22 cellular contexts compared by ENCODE assay signal in genomic region chr12:79250186-79250585, GRCh38.
"Had no signal": no experiment of that assay in that cellular context is flagged by ENCODE, and none has a peak within 500 bp of the region (broad histone marks: within the 10 kb centered on the region; RNA-seq: fewer than 3 reads in every experiment).

No MANE protein-coding gene starts in this region.

- H3K27ac Mint-ChIP-seq: activated CD4-positive, alpha-beta memory T cell treated with anti-CD3 and anti-CD28 coated beads, Interleukin-2, amount 10 ng/mL, durations not matched to agents 7 days and 5 days; activated naive CD8-positive, alpha-beta T cell; dendritic cell treated with granulocyte-macrophage colony-stimulating factor and Interleukin-4, amounts not matched to agents 40 ng/mL and 50 ng/mL, for 4 days; effector memory CD8-positive, alpha-beta T cell; natural killer cell; stimulated activated memory B cell treated with anti-CD40 and anti-IgM and Interleukin-4, amounts not matched to agents 10 μg/mL and 1 μg/mL and 100 μg/mL, for 72 hours; T-helper 17 cell; WTC11 had no signal

- H3K4me3 Mint-ChIP-seq: activated CD4-positive, alpha-beta memory T cell treated with anti-CD3 and anti-CD28 coated beads, Interleukin-2, amount 10 ng/mL, durations not matched to agents 7 days and 5 days; activated naive CD8-positive, alpha-beta T cell; activated T-cell treated with anti-CD3 and anti-CD28 coated beads, Interleukin-2, amount 50 U/mL, for 4 hours; dendritic cell treated with granulocyte-macrophage colony-stimulating factor and Interleukin-4, amounts not matched to agents 40 ng/mL and 50 ng/mL, for 4 days; effector memory CD8-positive, alpha-beta T cell; natural killer cell; stimulated activated memory B cell treated with anti-CD40 and anti-IgM and Interleukin-4, amounts not matched to agents 10 μg/mL and 1 μg/mL and 100 μg/mL, for 72 hours; T-helper 17 cell; WTC11 had no signal

- H3K27me3 Mint-ChIP-seq: activated CD4-positive, alpha-beta memory T cell treated with anti-CD3 and anti-CD28 coated beads, Interleukin-2, amount 10 ng/mL, durations not matched to agents 7 days and 5 days; activated naive CD8-positive, alpha-beta T cell; dendritic cell treated with granulocyte-macrophage colony-stimulating factor and Interleukin-4, amounts not matched to agents 40 ng/mL and 50 ng/mL, for 4 days; effector memory CD8-positive, alpha-beta T cell; stimulated activated memory B cell treated with anti-CD40 and anti-IgM and Interleukin-4, amounts not matched to agents 10 μg/mL and 1 μg/mL and 100 μg/mL, for 72 hours; T-helper 17 cell had no signal

- H3K36me3 ChIP-seq: left ventricle myocardium inferior, neutrophil, tibial artery, uterus had no signal

- ATAC-seq: activated T-cell treated with anti-CD3 and anti-CD28 coated beads, Interleukin-2, amount 50 U/mL, for 4 hours; effector memory CD8-positive, alpha-beta T cell; natural killer cell; stimulated activated memory B cell treated with anti-CD40 and anti-IgM and Interleukin-4, amounts not matched to agents 10 μg/mL and 1 μg/mL and 100 μg/mL, for 72 hours; T-helper 17 cell; WTC11 had no signal

- H3K4me3 ChIP-seq: left ventricle myocardium inferior, tibial artery, uterus had no signal

- DNase-seq: activated CD4-positive, alpha-beta memory T cell treated with anti-CD3 and anti-CD28 coated beads, Interleukin-2, amount 10 ng/mL, durations not matched to agents 7 days and 5 days; activated CD4-positive, alpha-beta T cell treated with anti-CD3 and anti-CD28 coated beads for 4 hours; activated effector memory CD4-positive, alpha-beta T cell treated with anti-CD3 and anti-CD28 coated beads, Interleukin-2, amount 50 U/mL, for 16 hours; activated T-cell treated with anti-CD3 and anti-CD28 coated beads, Interleukin-2, amount 50 U/mL, for 4 hours; amygdala; cerebellar nuclear complex; effector memory CD8-positive, alpha-beta T cell; hypothalamus; left ventricle myocardium inferior; mesendoderm; natural killer cell; posterior cingulate gyrus; retina; stimulated activated CD4-positive, alpha-beta T cell treated with anti-CD3 and anti-CD28 coated beads, Interleukin-2, amount 100 ng/mL, for 48 hours; T-helper 17 cell; tibial artery; uterus had no signal

- H3K27me3 ChIP-seq: neutrophil, tibial artery, uterus had no signal

- H3K36me3 Mint-ChIP-seq: activated naive CD8-positive, alpha-beta T cell; stimulated activated memory B cell treated with anti-CD40 and anti-IgM and Interleukin-4, amounts not matched to agents 10 μg/mL and 1 μg/mL and 100 μg/mL, for 72 hours had no signal

- H3K27ac ChIP-seq: left ventricle myocardium inferior, neutrophil, tibial artery, uterus had no signal

- H3K4me1 Mint-ChIP-seq: activated CD4-positive, alpha-beta memory T cell treated with anti-CD3 and anti-CD28 coated beads, Interleukin-2, amount 10 ng/mL, durations not matched to agents 7 days and 5 days; natural killer cell; stimulated activated memory B cell treated with anti-CD40 and anti-IgM and Interleukin-4, amounts not matched to agents 10 μg/mL and 1 μg/mL and 100 μg/mL, for 72 hours; T-helper 17 cell had no signal

- H3K4me1 ChIP-seq: left ventricle myocardium inferior, tibial artery, uterus had no signal

- H3K9me3 ChIP-seq: neutrophil, tibial artery, uterus had no signal
